In the genomic region with DNA sequence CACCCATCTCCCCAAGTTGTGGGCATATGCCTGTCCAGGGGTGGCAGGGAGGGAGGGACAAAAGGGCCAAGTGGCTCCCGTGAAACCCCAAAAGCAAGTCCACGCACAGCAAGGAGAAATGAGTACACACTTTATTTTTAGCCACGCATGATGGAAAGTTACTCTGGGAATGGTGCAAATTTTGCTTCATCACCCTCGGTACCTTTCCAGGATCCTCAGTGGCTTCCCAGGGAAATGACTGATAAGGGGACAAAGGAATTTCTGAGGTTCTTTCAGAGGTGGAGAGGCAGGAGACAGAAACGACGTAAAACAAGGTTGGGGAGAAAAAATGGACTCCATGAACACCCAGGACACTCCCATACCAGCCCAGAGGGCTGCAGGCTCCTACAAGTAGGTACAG, we compare ENCODE assay signal across 27 cellular contexts.
DNase-seq lines count a peak whose midpoint lies in the region; ATAC-seq and TF ChIP-seq lines count a peak whose summit lies in the region.
"Had no signal": no experiment of that assay in that cellular context is flagged by ENCODE, and none has a peak within 500 bp of the region (broad histone marks: within the 10 kb centered on the region; RNA-seq: fewer than 3 reads in every experiment).

No MANE protein-coding gene starts in this region.

- H3K9me2 ChIP-seq in GM23338 (ENCODE audit: insufficient read depth) = no peaks in the 10 kb centered on the region

- H3K4me1 Mint-ChIP-seq in GM23338 = peaks cover 87% of the 10 kb centered on the region
- H3K4me1 Mint-ChIP-seq in WTC11 = peaks cover 90% of the 10 kb centered on the region
- H3K4me1 Mint-ChIP-seq in memory B cell = peaks cover 4% of the 10 kb centered on the region

- H2AFZ ChIP-seq in GM23338 = no peak overlapping the region

- ATAC-seq in GM23338 (no peak), WTC11 (no peak), memory B cell (ENCODE audit: low read depth) (no peak), GM21515 (IDR thresholded peaks at IDR 0.05; ENCODE audit: unreplicated experiment) (no peak)
- ATAC-seq: left lobe of liver, Panc1, sciatic nerve had no signal

- POLR2A ChIA-PET in WTC11 (lab: Charles Lee) = no interaction called here

- H3K4me3 ChIP-seq in GM23338 = no peak overlapping the region
- H3K4me3 ChIP-seq in stomach = no peak overlapping the region

- peaks cover 100% of the 10 kb centered on the region for H3K79me2 ChIP-seq in GM23338 (replicated peaks; ENCODE audit: insufficient read depth)

- no peaks in the 10 kb centered on the region for H3K36me3 ChIP-seq in GM23338 (ENCODE audit: insufficient read depth)
- H3K36me3 ChIP-seq in stomach = peaks cover 0 to 5% (median 0%) of the 10 kb centered on the region in 4 donors

- DNase-seq in GM23338 (ENCODE audit: low spot score) = no peak
- no peak for DNase-seq in WTC11 (ENCODE audit: low spot score)
- DNase-seq in memory B cell (ENCODE audit: low spot score in 2 of 2) = no peak
- DNase-seq in stomach = no peak
- DNase-seq in NCI-H2081 treated with DMSO at 0.1 percent for 48 hours (lab: John Stamatoyannopoulos, UW) = no peak
- no peak for DNase-seq in kidney glomerular epithelial cell (lab: John Stamatoyannopoulos, UW)
- DNase-seq: activated CD4-positive, alpha-beta T cell treated with anti-CD3 and anti-CD28 coated beads, Interleukin-2, amount 10 ng/mL, durations not matched to agents 7 days and 5 days; activated effector memory CD4-positive, alpha-beta T cell treated with anti-CD3 and anti-CD28 coated beads, Interleukin-2, amount 50 U/mL, for 16 hours; activated naive CD8-positive, alpha-beta T cell treated with anti-CD3 and anti-CD28 coated beads, Interleukin-2, amount 10 ng/mL, durations not matched to agents 7 days and 5 days; CD4-positive, alpha-beta memory T cell; dermis blood vessel endothelial cell; foreskin melanocyte; GOT3; IMR-90; midbrain; MV-4-11; naive B cell; NCI-H1436; SHP77 treated with DMSO at 0.1 percent for 48 hours; stimulated activated CD4-positive, alpha-beta T cell treated with anti-CD3 and anti-CD28 coated beads, Interleukin-12 subunit alpha, Interleukin-12 subunit beta, amount 100 ng/mL, for 4 hours; stimulated activated CD4-positive, alpha-beta T cell treated with anti-CD3 and anti-CD28 coated beads, Interleukin-2, amount 100 ng/mL, for 48 hours; T-helper 9 cell had no signal

- H3K36me3 Mint-ChIP-seq in GM23338 (ENCODE audit: low read depth) (peaks cover 7% of the 10 kb centered on the region; the same call in 2 of the 3 replicates), WTC11 (peaks cover 2% of the 10 kb centered on the region; the same call in 1 of the 2 replicates), memory B cell (peaks cover 3% of the 10 kb centered on the region)
- H3K36me3 Mint-ChIP-seq: naive B cell had no signal

- TF ChIP-seq CTCF in GM23338 (conservative IDR thresholded peaks at IDR 0.05; ENCODE audit: low read depth in 2 of 2) = no peak
- TF ChIP-seq CTCF in WTC11 (IDR thresholded peaks at IDR 0.05) = no peak
- TF ChIP-seq CTCF in stomach (IDR thresholded peaks at IDR 0.05) = no peak

- H3K9me3 ChIP-seq in stomach = no peaks in the 10 kb centered on the region

- peak overlapping the region; percentile 26; the same call in 1 of the 2 replicates for H3K4me2 ChIP-seq in GM23338

- TF ChIP-seq EP300 in stomach (IDR thresholded peaks at IDR 0.05) = no peak

- no peak for TF ChIP-seq POLR2A in stomach (IDR thresholded peaks at IDR 0.05)

- H3K27me3 Mint-ChIP-seq in GM23338 (ENCODE audit: insufficient read depth, low read depth, poor library complexity) = peaks cover 19% of the 10 kb centered on the region
- H3K27me3 Mint-ChIP-seq in WTC11 (ENCODE audit: low read depth) = no peaks in the 10 kb centered on the region; the same call in 1 of the 2 replicates
- no peaks in the 10 kb centered on the region for H3K27me3 Mint-ChIP-seq in memory B cell
- H3K27me3 Mint-ChIP-seq: activated CD4-positive, alpha-beta T cell treated with anti-CD3 and anti-CD28 coated beads, Interleukin-2, amount 10 ng/mL, durations not matched to agents 7 days and 5 days; activated naive CD8-positive, alpha-beta T cell treated with anti-CD3 and anti-CD28 coated beads, Interleukin-2, amount 10 ng/mL, durations not matched to agents 7 days and 5 days; CD4-positive, alpha-beta memory T cell; central memory CD8-positive, alpha-beta T cell; naive B cell had no signal

- peaks cover 10% of the 10 kb centered on the region; the same call in 1 of the 2 replicates for H3F3A ChIP-seq in GM23338 (replicated peaks; ENCODE audit: low read depth)

- CTCF ChIA-PET in WTC11 (lab: Charles Lee) = interaction anchor here (0.8 to 1.3 kb wide), 2 partner anchors 15 to 17 kb away, joined by 3 read pairs; no protein-coding TSS in a partner anchor

- H3K4me1 ChIP-seq in GM23338 (ENCODE audit: insufficient read depth) (peaks cover 76% of the 10 kb centered on the region), stomach (peaks cover 72 to 93% (median 86%) of the 10 kb centered on the region in 4 donors)

- H3K9me3 Mint-ChIP-seq in GM23338 (no peaks in the 10 kb centered on the region), WTC11 (no peaks in the 10 kb centered on the region), memory B cell (no peaks in the 10 kb centered on the region)
- H3K9me3 Mint-ChIP-seq: activated CD4-positive, alpha-beta T cell treated with anti-CD3 and anti-CD28 coated beads, Interleukin-2, amount 10 ng/mL, durations not matched to agents 7 days and 5 days; activated naive CD8-positive, alpha-beta T cell treated with anti-CD3 and anti-CD28 coated beads, Interleukin-2, amount 10 ng/mL, durations not matched to agents 7 days and 5 days; CD4-positive, alpha-beta memory T cell; central memory CD8-positive, alpha-beta T cell; naive B cell had no signal

- peaks cover 23% of the 10 kb centered on the region for H4K20me1 ChIP-seq in GM23338 (replicated peaks; ENCODE audit: insufficient read depth)

- peak overlapping the region; percentile 68; the same call in 1 of the 2 replicates for H3K27ac Mint-ChIP-seq in GM23338
- H3K27ac Mint-ChIP-seq in WTC11 = peak overlapping the region; percentile 67; the same call in 1 of the 2 replicates
- H3K27ac Mint-ChIP-seq in memory B cell = peak overlapping the region; percentile 41
- H3K27ac Mint-ChIP-seq: activated CD4-positive, alpha-beta T cell treated with anti-CD3 and anti-CD28 coated beads, Interleukin-2, amount 10 ng/mL, durations not matched to agents 7 days and 5 days; activated naive CD8-positive, alpha-beta T cell treated with anti-CD3 and anti-CD28 coated beads, Interleukin-2, amount 10 ng/mL, durations not matched to agents 7 days and 5 days had no signal

- 0 out of 2 replicates have a peak overlapping the region, but pooled peaks have one; percentile 26 for H3K27ac ChIP-seq in GM23338 (ENCODE audit: low read depth)
- H3K27ac ChIP-seq in stomach = peak overlapping the region; percentile 70 to 87 (median 81)

- H3K27me3 ChIP-seq in GM23338 (ENCODE audit: insufficient read depth) (no peaks in the 10 kb centered on the region), stomach (no peaks in the 10 kb centered on the region)

- 33 to 68% (median 38%) methylated on average over 6 of the region's 6 CpGs for WGBS in stomach, 5 donors

- intact Hi-C loops in stomach (cut with DNase I; ENCODE audit: low total_unique reads) = loop anchor here (10.0 kb wide), 1 partner anchor 54 kb away; no protein-coding TSS in a partner anchor

- H3K4me3 Mint-ChIP-seq in GM23338 (no peak overlapping the region), WTC11 (no peak overlapping the region), memory B cell (no peak overlapping the region)
- H3K4me3 Mint-ChIP-seq: activated CD4-positive, alpha-beta T cell treated with anti-CD3 and anti-CD28 coated beads, Interleukin-2, amount 10 ng/mL, durations not matched to agents 7 days and 5 days; activated naive CD8-positive, alpha-beta T cell treated with anti-CD3 and anti-CD28 coated beads, Interleukin-2, amount 10 ng/mL, durations not matched to agents 7 days and 5 days; central memory CD8-positive, alpha-beta T cell; naive B cell had no signal

TF ChIP-seq in GM23338, 12 proteins besides CTCF, POLR2A, EP300 and RAD21 (continues in another document):
- TF ChIP-seq ZNF331 (CRISPR knock-in tag; IDR thresholded peaks at IDR 0.05; ENCODE audit: low read depth) = no peak
- no peak for TF ChIP-seq NANOG (IDR thresholded peaks at IDR 0.05; ENCODE audit: borderline replicate concordance)
- TF ChIP-seq, protein P1, sequence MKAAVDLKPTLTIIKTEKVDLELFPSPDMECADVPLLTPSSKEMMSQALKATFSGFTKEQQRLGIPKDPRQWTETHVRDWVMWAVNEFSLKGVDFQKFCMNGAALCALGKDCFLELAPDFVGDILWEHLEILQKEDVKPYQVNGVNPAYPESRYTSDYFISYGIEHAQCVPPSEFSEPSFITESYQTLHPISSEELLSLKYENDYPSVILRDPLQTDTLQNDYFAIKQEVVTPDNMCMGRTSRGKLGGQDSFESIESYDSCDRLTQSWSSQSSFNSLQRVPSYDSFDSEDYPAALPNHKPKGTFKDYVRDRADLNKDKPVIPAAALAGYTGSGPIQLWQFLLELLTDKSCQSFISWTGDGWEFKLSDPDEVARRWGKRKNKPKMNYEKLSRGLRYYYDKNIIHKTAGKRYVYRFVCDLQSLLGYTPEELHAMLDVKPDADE (IDR thresholded peaks at IDR 0.05) = no peak

TF ChIP-seq in WTC11, 78 proteins besides CTCF, POLR2A, EP300 and RAD21 (continues in another document):
- TF ChIP-seq, protein P2, sequence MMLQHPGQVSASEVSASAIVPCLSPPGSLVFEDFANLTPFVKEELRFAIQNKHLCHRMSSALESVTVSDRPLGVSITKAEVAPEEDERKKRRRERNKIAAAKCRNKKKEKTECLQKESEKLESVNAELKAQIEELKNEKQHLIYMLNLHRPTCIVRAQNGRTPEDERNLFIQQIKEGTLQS (CRISPR knock-in tag; conservative IDR thresholded peaks at IDR 0.05) = no peak
- no peak for TF ChIP-seq GABPB1 (CRISPR knock-in tag; IDR thresholded peaks at IDR 0.05)
- no peak for TF ChIP-seq ETV6 (CRISPR knock-in tag; IDR thresholded peaks at IDR 0.05)
- no peak for TF ChIP-seq SMAD4 (CRISPR knock-in tag; IDR thresholded peaks at IDR 0.05)
- TF ChIP-seq, protein P3, sequence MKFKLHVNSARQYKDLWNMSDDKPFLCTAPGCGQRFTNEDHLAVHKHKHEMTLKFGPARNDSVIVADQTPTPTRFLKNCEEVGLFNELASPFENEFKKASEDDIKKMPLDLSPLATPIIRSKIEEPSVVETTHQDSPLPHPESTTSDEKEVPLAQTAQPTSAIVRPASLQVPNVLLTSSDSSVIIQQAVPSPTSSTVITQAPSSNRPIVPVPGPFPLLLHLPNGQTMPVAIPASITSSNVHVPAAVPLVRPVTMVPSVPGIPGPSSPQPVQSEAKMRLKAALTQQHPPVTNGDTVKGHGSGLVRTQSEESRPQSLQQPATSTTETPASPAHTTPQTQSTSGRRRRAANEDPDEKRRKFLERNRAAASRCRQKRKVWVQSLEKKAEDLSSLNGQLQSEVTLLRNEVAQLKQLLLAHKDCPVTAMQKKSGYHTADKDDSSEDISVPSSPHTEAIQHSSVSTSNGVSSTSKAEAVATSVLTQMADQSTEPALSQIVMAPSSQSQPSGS (CRISPR knock-in tag; IDR thresholded peaks at IDR 0.05; ENCODE audit: borderline replicate concordance, low read depth) = no peak
- TF ChIP-seq CREM (CRISPR knock-in tag; IDR thresholded peaks at IDR 0.05) = no peak
- TF ChIP-seq KAT7 (CRISPR knock-in tag; IDR thresholded peaks at IDR 0.05; ENCODE audit: borderline replicate concordance) = no peak
- TF ChIP-seq NFYB (CRISPR knock-in tag; conservative IDR thresholded peaks at IDR 0.05; ENCODE audit: low read depth) = no peak
